24 cellular contexts compared by ENCODE assay signal in the genomic region with DNA sequence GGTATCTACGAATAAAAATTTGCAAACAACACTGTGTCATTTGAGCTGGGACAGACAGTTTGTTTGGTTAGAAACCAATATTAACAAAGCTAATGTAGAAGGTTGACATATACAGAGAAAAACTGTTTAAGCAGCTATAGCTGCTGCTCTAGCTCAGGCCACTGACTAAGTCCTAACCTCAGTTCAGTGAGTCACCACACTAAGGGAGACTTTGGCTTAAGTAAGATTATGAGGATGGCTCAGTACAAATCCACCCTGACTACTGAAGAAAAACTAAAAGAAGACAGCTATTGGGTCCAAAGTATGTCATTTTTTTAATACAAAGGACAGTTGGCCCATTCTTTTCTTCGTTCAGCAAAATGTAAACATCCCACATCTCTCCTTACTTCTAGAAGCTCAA.
DNase-seq lines count a peak whose midpoint lies in the region; ATAC-seq and TF ChIP-seq lines count a peak whose summit lies in the region.
"Had no signal": no experiment of that assay in that cellular context is flagged by ENCODE, and none has a peak within 500 bp of the region (broad histone marks: within the 10 kb centered on the region; RNA-seq: fewer than 3 reads in every experiment).

No MANE protein-coding gene starts in this region.

- H3K27me3 ChIP-seq in hepatocyte, result no peaks in the 10 kb centered on the region

- H3K79me2 ChIP-seq in hepatocyte, result no peaks in the 10 kb centered on the region

- no peak overlapping the region for H3K4me3 ChIP-seq in choroid plexus epithelial cell (ENCODE audit: low read depth, low read length)
- H3K4me3 ChIP-seq in hepatocyte, result no peak overlapping the region
- H3K4me3 ChIP-seq: GM23248, K562 had no signal

- ATAC-seq in GM19328 (IDR thresholded peaks at IDR 0.05; ENCODE audit: unreplicated experiment) (no peak), HG03442 (IDR thresholded peaks at IDR 0.05; ENCODE audit: unreplicated experiment) (no peak)
- ATAC-seq: CD8-positive, alpha-beta T cell; K562; Panc1 had no signal

- H3K4me1 ChIP-seq in hepatocyte (ENCODE audit: insufficient read depth), result no peaks in the 10 kb centered on the region
- H3K4me1 ChIP-seq: Caco-2 had no signal

- no peak overlapping the region for H3K27ac ChIP-seq in hepatocyte
- H3K27ac ChIP-seq: C4-2B, GM23248 had no signal

- no peaks in the 10 kb centered on the region for H3K9me3 ChIP-seq in hepatocyte (ENCODE audit: low read depth)
- H3K9me3 ChIP-seq: Caco-2 had no signal

- no peaks in the 10 kb centered on the region for H3K36me3 ChIP-seq in hepatocyte (replicated peaks; ENCODE audit: insufficient read depth, low read depth)

- no peak overlapping the region for H3K4me2 ChIP-seq in hepatocyte

- WGBS in hepatocyte (ENCODE audit: low lambda C conversion rate, missing lambda C conversion rate), result 56% methylated on average over 2 of the region's 2 CpGs

- TF ChIP-seq CTCF in choroid plexus epithelial cell (conservative IDR thresholded peaks at IDR 0.05; ENCODE audit: low read depth, low read length) (no peak), hepatocyte (IDR thresholded peaks at IDR 0.05; ENCODE audit: poor library complexity) (no peak)

- peak; percentile 12 for DNase-seq in NCI-H82 treated with DMSO at 0.1 percent for 48 hours (lab: John Stamatoyannopoulos, UW; ENCODE audit: unreplicated experiment)
- DNase-seq in choroid plexus epithelial cell (ENCODE audit: low read depth), result peak; percentile 22
- peak; percentile 17 for DNase-seq in hepatocyte (ENCODE audit: low spot score)
- DNase-seq in NCI-H146 treated with DMSO at 0.1 percent for 48 hours (lab: John Stamatoyannopoulos, UW; ENCODE audit: unreplicated experiment), result no peak
- DNase-seq in activated CD4-positive, alpha-beta T cell treated with anti-CD3 and anti-CD28 coated beads, Interleukin-2, amount 50 U/mL, for 4 hours, result no peak
- DNase-seq: Caco-2; CD8-positive, alpha-beta T cell; DMS79; EL; GF-D8; GM23248; H7; Kasumi-1; NCI-H1105 treated with DMSO at 0.1 percent for 48 hours; NCI-H146; NCI-H2029; NCI-H446 treated with DMSO at 0.1 percent for 48 hours; NCI-H526; SHP77 treated with DMSO at 0.1 percent for 48 hours had no signal

- no peaks in the 10 kb centered on the region for H4K20me1 ChIP-seq in hepatocyte (ENCODE audit: insufficient read depth, poor library complexity, severe bottlenecking)

- H3K9me2 ChIP-seq in hepatocyte (replicated peaks; ENCODE audit: insufficient read depth), result no peaks in the 10 kb centered on the region

- no peak overlapping the region for H2AFZ ChIP-seq in hepatocyte
- H2AFZ ChIP-seq: GM23248 had no signal

Comparison
In these comparisons a context has a peak if more than half of its experiments do, and no peak if none do; other contexts are left out.
1. DNase-seq: peak in NCI-H82 treated with DMSO at 0.1 percent for 48 hours (single experiment), choroid plexus epithelial cell (single experiment) and hepatocyte (single experiment); none in NCI-H146 treated with DMSO at 0.1 percent for 48 hours (single experiment) and activated CD4-positive, alpha-beta T cell treated with anti-CD3 and anti-CD28 coated beads, Interleukin-2, amount 50 U/mL, for 4 hours (0 of 2).